In genomic region chr5:134568761-134569725, GRCh38 we compare ENCODE assay signal across 8 cellular contexts. TPM values are rescaled to one million over a fixed set of nuclear protein-coding genes. Genes with fewer than 3 reads are reported as not detected.
DNase-seq lines count a peak whose midpoint lies in the region; ATAC-seq, FAIRE-seq and TF ChIP-seq lines count a peak whose summit lies in the region.

No MANE protein-coding gene starts in this region.

- peak in 11 of 14 donors; percentile 26 to 81 (median 60) for DNase-seq in C1 segment of cervical spinal cord (lab: John Stamatoyannopoulos, UW)
- peak; percentile 87 for DNase-seq in SK-N-SH
- DNase-seq in globus pallidus (ENCODE audit: low spot score), result peak; percentile 82
- DNase-seq in pancreas, result peak; percentile 67 to 92 (median 82)
- DNase-seq in UCSD-AML1 (lab: John Stamatoyannopoulos, UW; ENCODE audit: unreplicated experiment), result no peak
- DNase-seq in NCI-H446 (lab: John Stamatoyannopoulos, UW), result no peak
- no peak for DNase-seq in AML-193 (lab: John Stamatoyannopoulos, UW)

- H3F3A ChIP-seq in SK-N-SH (replicated peaks; ENCODE audit: insufficient read depth), result peaks cover 13% of the 10 kb centered on the region

- CTCF ChIA-PET in SK-N-SH (lab: Yijun Ruan, JAX), result interaction anchor here (0.6 to 5.1 kb wide), 10 partner anchors 8 to 1835 kb away, joined by 3 to 31 read pairs (median 6); partner anchors contain the start of gene CDKN2AIPNL

- no peaks in the 10 kb centered on the region; the same call in 1 of the 2 replicates for H4K20me1 ChIP-seq in SK-N-SH (ENCODE audit: insufficient read depth)

- no peak for TF ChIP-seq CTCF in SK-N-SH (IDR thresholded peaks at IDR 0.05)
- no peak for TF ChIP-seq CTCF in pancreas (IDR thresholded peaks at IDR 0.05)

- H3K4me3 ChIP-seq in SK-N-SH (ENCODE audit: low read depth in 2 of 2, low read length in 1 of 2), result no peak overlapping the region; a peak in 1 of 4 replicates
- H3K4me3 ChIP-seq in pancreas, result no peak overlapping the region

- no peak for FAIRE-seq in pancreas (lab: Jason Lieb, UNC)

- H3K9me3 ChIP-seq in SK-N-SH (no peaks in the 10 kb centered on the region), pancreas (no peaks in the 10 kb centered on the region)

- peak; percentile 65 to 73 (median 72) for ATAC-seq in pancreas
- no peak for ATAC-seq in HG02981 (IDR thresholded peaks at IDR 0.05; ENCODE audit: unreplicated experiment)

- H3K79me2 ChIP-seq in SK-N-SH (ENCODE audit: insufficient read depth), result peaks cover 40% of the 10 kb centered on the region

- TF ChIP-seq RAD21 in SK-N-SH (IDR thresholded peaks at IDR 0.05; ENCODE audit: low read length), result no peak

- H3K27ac ChIP-seq in SK-N-SH (ENCODE audit: low read depth in 2 of 2, low read length in 1 of 2) (peak overlapping the region; percentile 54 to 91), pancreas (peak overlapping the region in 3 of 4 donors; percentile 10 to 37 (median 31))

- peak overlapping the region; percentile 69 for H3K4me2 ChIP-seq in SK-N-SH

- H2AFZ ChIP-seq in SK-N-SH (ENCODE audit: low read depth), result no peak overlapping the region

- POLR2A ChIA-PET in SK-N-SH (lab: Yijun Ruan, JAX), result interaction anchor here (0.9 to 1.5 kb wide), 3 partner anchors 13 to 190 kb away, joined by 3 to 6 read pairs (median 4); no protein-coding TSS in a partner anchor

- WGBS in SK-N-SH (ENCODE audit: low lambda C conversion rate), result 64% methylated on average over 23 of the region's 24 CpGs
- WGBS in pancreas, 2 donors, result 55 to 62% methylated on average over 24 of the region's 24 CpGs

- no peaks in the 10 kb centered on the region for H3K27me3 ChIP-seq in SK-N-SH (ENCODE audit: insufficient read depth)
- no peaks in the 10 kb centered on the region for H3K27me3 ChIP-seq in pancreas

- no peaks in the 10 kb centered on the region for H3K9me2 ChIP-seq in SK-N-SH

- H3K4me1 ChIP-seq in SK-N-SH (ENCODE audit: control insufficient read depth in 1 of 2, insufficient read depth in 2 of 2, low read depth in 1 of 2, low read length in 1 of 2) (peaks cover 17 to 31% of the 10 kb centered on the region in 2 experiments; a peak in 3 of 4 replicates), pancreas (peaks cover 0 to 11% (median 0%) of the 10 kb centered on the region in 3 donors)

- TF ChIP-seq EP300 in SK-N-SH (IDR thresholded peaks at IDR 0.05; ENCODE audit: borderline replicate concordance in 1 of 2, low read depth in 1 of 2, low read length in 1 of 2), result 0 out of 4 replicates have a peak, but pooled peaks of 1 of the 2 experiments have one; percentile 31

- H3K9ac ChIP-seq in SK-N-SH, result peak overlapping the region; percentile 22; the same call in 1 of the 2 replicates

- intact Hi-C loops in pancreas (cut with DNase I), result no loop called here

- H3K36me3 ChIP-seq in SK-N-SH (replicated peaks in 1 of 2; ENCODE audit: control insufficient read depth in 1 of 2, insufficient read depth in 2 of 2, low read length in 1 of 2) (peaks cover 13 to 43% of the 10 kb centered on the region in 2 experiments), pancreas (peaks cover 4 to 56% (median 34%) of the 10 kb centered on the region in 3 donors)

TF ChIP-seq in SK-N-SH, 30 proteins besides CTCF, POLR2A, EP300 and RAD21:
- TF ChIP-seq, protein P1, sequence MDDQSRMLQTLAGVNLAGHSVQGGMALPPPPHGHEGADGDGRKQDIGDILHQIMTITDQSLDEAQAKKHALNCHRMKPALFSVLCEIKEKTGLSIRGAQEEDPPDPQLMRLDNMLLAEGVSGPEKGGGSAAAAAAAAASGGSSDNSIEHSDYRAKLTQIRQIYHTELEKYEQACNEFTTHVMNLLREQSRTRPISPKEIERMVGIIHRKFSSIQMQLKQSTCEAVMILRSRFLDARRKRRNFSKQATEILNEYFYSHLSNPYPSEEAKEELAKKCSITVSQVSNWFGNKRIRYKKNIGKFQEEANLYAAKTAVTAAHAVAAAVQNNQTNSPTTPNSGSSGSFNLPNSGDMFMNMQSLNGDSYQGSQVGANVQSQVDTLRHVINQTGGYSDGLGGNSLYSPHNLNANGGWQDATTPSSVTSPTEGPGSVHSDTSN (IDR thresholded peaks at IDR 0.05), result no peak
- no peak for TF ChIP-seq NRF1 (IDR thresholded peaks at IDR 0.05; ENCODE audit: low read depth, low read length)
- no peak for TF ChIP-seq TEAD4 (IDR thresholded peaks at IDR 0.05; ENCODE audit: borderline replicate concordance, insufficient read depth)
- peak; percentile 91 for TF ChIP-seq NFIC (IDR thresholded peaks at IDR 0.05; ENCODE audit: borderline replicate concordance)
- TF ChIP-seq USF2 (IDR thresholded peaks at IDR 0.05; ENCODE audit: borderline replicate concordance, low read depth, low read length), result no peak
- TF ChIP-seq MEF2A (IDR thresholded peaks at IDR 0.05; ENCODE audit: borderline replicate concordance, low read depth), result no peak
- peak; percentile 63; the same call in 1 of the 2 replicates for TF ChIP-seq MXI1 (IDR thresholded peaks at IDR 0.05; ENCODE audit: low read depth, low read length)

RNA-seq across cellular contexts. Expression of gene JADE2, which starts 43.6 kb away (rescaled TPM):
- polyA plus RNA-seq in SK-N-SH (2012; rRNA removed) (25.7 and 26.5 TPM in 2 replicates), pancreas (10 to 100 TPM in 1 of 2 donors, 1 to 10 TPM in 1; 9.6 to 12.6 TPM)
- polyA plus RNA-seq in SK-N-SH (2012; cell fraction: cytosol; rRNA removed), result 10.2 and 17.2 TPM in 2 replicates
- 27.7 and 28.0 TPM in 2 replicates for polyA plus RNA-seq in SK-N-SH (2012; cell fraction: nucleus; rRNA removed)
- total RNA-seq in pancreas, result 10 to 100 TPM; 25.7 to 42.7 (median 27.4) TPM

Comparison
In these comparisons a context has a peak if more than half of its experiments do, and no peak if none do; other contexts are left out.
1. DNase-seq: peak in C1 segment of cervical spinal cord (11 of 14), SK-N-SH (single experiment), globus pallidus (single experiment) and pancreas (6 of 6); none in UCSD-AML1 (single experiment), NCI-H446 (0 of 2) and AML-193 (0 of 2).